ENCODE assay signal across 20 cellular contexts in the genomic region with DNA sequence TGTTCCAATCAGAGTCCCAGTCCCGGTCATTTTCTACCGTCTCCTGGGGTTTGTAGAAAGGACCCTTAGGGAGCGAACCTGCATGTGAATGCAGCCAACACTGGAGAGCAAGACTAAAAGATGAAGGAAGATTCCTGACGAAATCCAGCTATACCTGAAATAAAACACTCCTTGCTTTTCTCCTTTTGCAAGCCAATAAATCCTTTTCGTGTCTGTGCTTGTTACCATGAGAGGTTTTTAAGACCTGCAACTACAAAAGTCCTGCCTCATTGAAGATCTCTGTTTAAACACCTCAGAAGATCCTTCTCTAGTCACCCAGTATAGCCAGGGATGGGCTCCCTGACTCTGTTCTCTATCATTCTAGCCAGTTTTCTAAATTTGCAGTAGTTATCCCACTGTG. TPM values are rescaled to one million over a fixed set of nuclear protein-coding genes. Genes with fewer than 3 reads are reported as not detected.
DNase-seq lines count a peak whose midpoint lies in the region; ATAC-seq and FAIRE-seq lines count a peak whose summit lies in the region.
"Had no signal": no experiment of that assay in that cellular context is flagged by ENCODE, and none has a peak within 500 bp of the region (broad histone marks: within the 10 kb centered on the region; RNA-seq: fewer than 3 reads in every experiment).

No MANE protein-coding gene starts in this region.

- peaks cover 7% of the 10 kb centered on the region for H3K36me3 Mint-ChIP-seq in stimulated activated naive CD8-positive, alpha-beta T cell treated with anti-CD3 and anti-CD28 coated beads, Interleukin-15, Interleukin-2, amounts not matched to agents 100 ng/mL and 50 ng/mL, for 24 hours (ENCODE audit: low read depth)
- peaks cover 52% of the 10 kb centered on the region for H3K36me3 Mint-ChIP-seq in activated CD8-positive, alpha-beta T cell treated with anti-CD3 and anti-CD28 coated beads, Interleukin-2, amount 10 ng/mL, durations not matched to agents 7 days and 5 days (ENCODE audit: low read depth)
- peaks cover 1 to 6% (median 3%) of the 10 kb centered on the region in 3 donors for H3K36me3 Mint-ChIP-seq in immature natural killer cell

- no peaks in the 10 kb centered on the region for H3K9me3 Mint-ChIP-seq in stimulated activated naive CD8-positive, alpha-beta T cell treated with anti-CD3 and anti-CD28 coated beads, Interleukin-15, Interleukin-2, amounts not matched to agents 100 ng/mL and 50 ng/mL, for 24 hours
- no peaks in the 10 kb centered on the region for H3K9me3 Mint-ChIP-seq in activated CD8-positive, alpha-beta T cell treated with anti-CD3 and anti-CD28 coated beads, Interleukin-2, amount 10 ng/mL, durations not matched to agents 7 days and 5 days (ENCODE audit: insufficient read depth)
- H3K9me3 Mint-ChIP-seq in immature natural killer cell = no peaks in the 10 kb centered on the region

- no peak for ATAC-seq in stimulated activated naive CD8-positive, alpha-beta T cell treated with anti-CD3 and anti-CD28 coated beads, Interleukin-15, Interleukin-2, amounts not matched to agents 100 U/mL and 50 U/mL, for 24 hours
- no peak for ATAC-seq in activated CD8-positive, alpha-beta T cell treated with anti-CD3 and anti-CD28 coated beads, Interleukin-2, amount 10 ng/mL, durations not matched to agents 7 days and 5 days
- no peak for ATAC-seq in HG03135 (IDR thresholded peaks at IDR 0.05; ENCODE audit: unreplicated experiment)
- ATAC-seq: gastroesophageal sphincter, HCT116 had no signal

- CTCF ChIA-PET in activated CD8-positive, alpha-beta T cell treated with anti-CD3 and anti-CD28 coated beads, Interleukin-2, amount 10 ng/mL, durations not matched to agents 7 days and 5 days (lab: Charles Lee) = interaction anchor here (4.3 to 9.3 kb wide), 4 partner anchors 9 to 28 kb away, joined by 28 to 122 read pairs (median 59); partner anchors contain the start of genes PFN3, RGS14 and SLC34A1

- no peak for DNase-seq in stimulated activated naive CD8-positive, alpha-beta T cell treated with anti-CD3 and anti-CD28 coated beads, Interleukin-15, Interleukin-2, amounts not matched to agents 100 U/mL and 50 U/mL, for 24 hours
- no peak for DNase-seq in activated CD8-positive, alpha-beta T cell treated with anti-CD3 and anti-CD28 coated beads, Interleukin-2, amount 10 ng/mL, durations not matched to agents 7 days and 5 days
- DNase-seq in immature natural killer cell = no peak
- no peak for DNase-seq in frontal cortex (ENCODE audit: low spot score in 2 of 2)
- no peak for DNase-seq in stimulated activated CD4-positive, alpha-beta T cell treated with anti-CD3 and anti-CD28 coated beads, Interleukin-12 subunit alpha, Interleukin-12 subunit beta, amount 100 ng/mL, for 4 hours
- DNase-seq: activated gamma-delta T cell treated with Interleukin-2 at 50 U/mL for 16 hours; BE2C; colonic mucosa; GDM1; NCI-H2029 treated with DMSO at 0.1 percent for 48 hours; NCI-H446 treated with DMSO at 0.1 percent for 48 hours; NK-92 treated with Interleukin-12 subunit alpha and Interleukin-12 subunit beta, amount 100 ng/mL, for 24 hours; nucleus accumbens; stimulated activated CD4-positive, alpha-beta T cell treated with anti-CD3 and anti-CD28 coated beads, Interleukin-1b, Interleukin-23, amount 100 ng/mL, for 48 hours had no signal

- H3K27me3 Mint-ChIP-seq in stimulated activated naive CD8-positive, alpha-beta T cell treated with anti-CD3 and anti-CD28 coated beads, Interleukin-15, Interleukin-2, amounts not matched to agents 100 ng/mL and 50 ng/mL, for 24 hours = no peaks in the 10 kb centered on the region
- no peaks in the 10 kb centered on the region for H3K27me3 Mint-ChIP-seq in activated CD8-positive, alpha-beta T cell treated with anti-CD3 and anti-CD28 coated beads, Interleukin-2, amount 10 ng/mL, durations not matched to agents 7 days and 5 days (ENCODE audit: low read depth)
- H3K27me3 Mint-ChIP-seq in immature natural killer cell (ENCODE audit: low read depth in 3 of 3) = peaks cover 0 to 3% (median 1%) of the 10 kb centered on the region in 3 donors

- H3K4me3 Mint-ChIP-seq in stimulated activated naive CD8-positive, alpha-beta T cell treated with anti-CD3 and anti-CD28 coated beads, Interleukin-15, Interleukin-2, amounts not matched to agents 100 ng/mL and 50 ng/mL, for 24 hours = no peak overlapping the region
- H3K4me3 Mint-ChIP-seq in activated CD8-positive, alpha-beta T cell treated with anti-CD3 and anti-CD28 coated beads, Interleukin-2, amount 10 ng/mL, durations not matched to agents 7 days and 5 days = no peak overlapping the region
- peak overlapping the region in 1 of 5 donors; percentile 25 for H3K4me3 Mint-ChIP-seq in immature natural killer cell

- H3K27ac Mint-ChIP-seq in stimulated activated naive CD8-positive, alpha-beta T cell treated with anti-CD3 and anti-CD28 coated beads, Interleukin-15, Interleukin-2, amounts not matched to agents 100 ng/mL and 50 ng/mL, for 24 hours = peak overlapping the region; percentile 70
- peak overlapping the region; percentile 93 for H3K27ac Mint-ChIP-seq in activated CD8-positive, alpha-beta T cell treated with anti-CD3 and anti-CD28 coated beads, Interleukin-2, amount 10 ng/mL, durations not matched to agents 7 days and 5 days
- peak overlapping the region in 4 of 6 donors; percentile 53 to 82 (median 68) for H3K27ac Mint-ChIP-seq in immature natural killer cell

- no peak for FAIRE-seq in frontal cortex (lab: Jason Lieb, UNC)

- peaks cover 47% of the 10 kb centered on the region for H3K4me1 Mint-ChIP-seq in stimulated activated naive CD8-positive, alpha-beta T cell treated with anti-CD3 and anti-CD28 coated beads, Interleukin-15, Interleukin-2, amounts not matched to agents 100 ng/mL and 50 ng/mL, for 24 hours (ENCODE audit: low read depth)
- peaks cover 59% of the 10 kb centered on the region for H3K4me1 Mint-ChIP-seq in activated CD8-positive, alpha-beta T cell treated with anti-CD3 and anti-CD28 coated beads, Interleukin-2, amount 10 ng/mL, durations not matched to agents 7 days and 5 days (ENCODE audit: low read depth)
- H3K4me1 Mint-ChIP-seq in immature natural killer cell = peaks cover 28 to 30% of the 10 kb centered on the region in 2 donors

- POLR2A ChIA-PET in activated CD8-positive, alpha-beta T cell treated with anti-CD3 and anti-CD28 coated beads, Interleukin-2, amount 10 ng/mL, durations not matched to agents 7 days and 5 days (lab: Charles Lee) = interaction anchor here (4.0 kb wide), 1 partner anchor 23 kb away, joined by 18 read pairs; the partner anchor contains the start of gene LMAN2

RNA-seq across cellular contexts. Expression of gene SLC34A1, which starts 10.0 kb away (rescaled TPM):
- 1 to 10 TPM; 2.0 to 2.1 TPM for total RNA-seq in activated CD8-positive, alpha-beta T cell treated with anti-CD3 and anti-CD28 coated beads, Interleukin-2, amount 10 ng/mL, durations not matched to agents 7 days and 5 days
- polyA plus RNA-seq in immature natural killer cell = under 1 TPM in 2 of 3 donors, not detected in 1; 0.26 to 0.34 TPM
- not detected for total RNA-seq in frontal cortex
- total RNA-seq: colonic mucosa, right atrium auricular region, RPMI7951 had no signal

RNA-seq across cellular contexts. Expression of gene RGS14, which starts 16.5 kb away (rescaled TPM):
- 100 to 1,000 TPM; 112 to 117 TPM for total RNA-seq in activated CD8-positive, alpha-beta T cell treated with anti-CD3 and anti-CD28 coated beads, Interleukin-2, amount 10 ng/mL, durations not matched to agents 7 days and 5 days
- 10 to 100 TPM; 27.1 to 64.5 (median 33.8) TPM for polyA plus RNA-seq in immature natural killer cell
- 7.7 TPM for total RNA-seq in frontal cortex

RNA-seq across cellular contexts. Expression of gene LMAN2, which starts 22.7 kb away (rescaled TPM):
- 100 to 1,000 TPM; 119 to 127 TPM for total RNA-seq in activated CD8-positive, alpha-beta T cell treated with anti-CD3 and anti-CD28 coated beads, Interleukin-2, amount 10 ng/mL, durations not matched to agents 7 days and 5 days
- polyA plus RNA-seq in immature natural killer cell = 100 to 1,000 TPM; 316 to 441 (median 409) TPM
- 88.9 TPM for total RNA-seq in frontal cortex

RNA-seq across cellular contexts. Expression of gene PFN3, which starts 26.2 kb away (rescaled TPM):
- not detected for total RNA-seq in activated CD8-positive, alpha-beta T cell treated with anti-CD3 and anti-CD28 coated beads, Interleukin-2, amount 10 ng/mL, durations not matched to agents 7 days and 5 days
- not detected for polyA plus RNA-seq in immature natural killer cell
- 0.82 TPM for total RNA-seq in frontal cortex
- total RNA-seq: colonic mucosa, gastroesophageal sphincter, right atrium auricular region, RPMI7951 had no signal

RNA-seq across cellular contexts. Expression of gene F12, which starts 35.2 kb away (rescaled TPM):
- total RNA-seq in activated CD8-positive, alpha-beta T cell treated with anti-CD3 and anti-CD28 coated beads, Interleukin-2, amount 10 ng/mL, durations not matched to agents 7 days and 5 days = 1 to 10 TPM; 3.2 to 3.5 TPM
- 1 to 10 TPM in 2 of 3 donors, not detected in 1; 1.3 to 2.3 TPM for polyA plus RNA-seq in immature natural killer cell
- 2.4 TPM for total RNA-seq in frontal cortex

Comparison
In these comparisons a context has a peak if more than half of its experiments do, and no peak if none do; other contexts are left out.
1. RNA of gene RGS14, which starts 16.5 kb away (total RNA-seq): 112 to 117 TPM in activated CD8-positive, alpha-beta T cell treated with anti-CD3 and anti-CD28 coated beads, Interleukin-2, amount 10 ng/mL, durations not matched to agents 7 days and 5 days; 7.7 TPM in frontal cortex (single experiment); every median in the first group is over 10 times any median in the second.
2. Peak in every context shown above with its lines, with median percentiles within 50 percentile points of each other: H3K27ac Mint-ChIP-seq.